ENCODE assay signal across 13 cellular contexts in genomic region chr7:94376281-94376680, GRCh38. TPM values are rescaled to one million over a fixed set of nuclear protein-coding genes. Genes with fewer than 3 reads are reported as not detected.
DNase-seq lines count a peak whose midpoint lies in the region; ATAC-seq and TF ChIP-seq lines count a peak whose summit lies in the region.
"Had no signal": no experiment of that assay in that cellular context is flagged by ENCODE, and none has a peak within 500 bp of the region (broad histone marks: within the 10 kb centered on the region; RNA-seq: fewer than 3 reads in every experiment).

No MANE protein-coding gene starts in this region.

- ATAC-seq in WTC11 (no peak), GM21576 (IDR thresholded peaks at IDR 0.05; ENCODE audit: unreplicated experiment) (no peak)
- no peak for ATAC-seq in CD4-positive, alpha-beta T cell (ENCODE audit: poor library complexity)
- ATAC-seq: activated T-cell treated with anti-CD3 and anti-CD28 coated beads, Interleukin-2, amount 50 U/mL, for 4 hours had no signal

- CTCF ChIA-PET in WTC11 (lab: Charles Lee), result interaction anchor here (1.5 kb wide), 1 partner anchor 12 kb away, joined by 3 read pairs; no protein-coding TSS in a partner anchor
- CTCF ChIA-PET in CD4-positive, alpha-beta T cell (lab: Charles Lee), result no interaction called here

- POLR2A ChIA-PET in WTC11 (lab: Charles Lee), result interaction anchor here (1.9 kb wide), 1 partner anchor 18 kb away, joined by 10 read pairs; the partner anchor contains the start of gene COL1A2
- POLR2A ChIA-PET in CD4-positive, alpha-beta T cell (lab: Charles Lee), result no interaction called here

- H3K27ac Mint-ChIP-seq in WTC11 (no peak overlapping the region), osteocyte (ENCODE audit: unreplicated experiment) (peak overlapping the region; percentile 94)
- H3K27ac Mint-ChIP-seq in CD4-positive, alpha-beta T cell, result no peak overlapping the region
- H3K27ac Mint-ChIP-seq: activated naive CD8-positive, alpha-beta T cell treated with anti-CD3 and anti-CD28 coated beads for 36 hours had no signal

- 57 to 88% methylated on average over 1 of the region's 1 CpG for WGBS in esophagus squamous epithelium, 2 donors
- WGBS in tibial nerve, 2 donors, result 68 to 81% methylated on average over 1 of the region's 1 CpG

- TF ChIP-seq CTCF in WTC11 (IDR thresholded peaks at IDR 0.05) (no peak), esophagus squamous epithelium (IDR thresholded peaks at IDR 0.05) (no peak), osteocyte (IDR thresholded peaks at IDR 0.05) (no peak), tibial nerve (IDR thresholded peaks at IDR 0.05) (no peak), BE2C (IDR thresholded peaks at IDR 0.05; ENCODE audit: low read depth, low read length) (no peak)
- TF ChIP-seq CTCF in CD4-positive, alpha-beta T cell (IDR thresholded peaks at IDR 0.05), result no peak

- peaks cover 12% of the 10 kb centered on the region for H3K9me3 Mint-ChIP-seq in WTC11
- peaks cover 5% of the 10 kb centered on the region for H3K9me3 Mint-ChIP-seq in osteocyte (ENCODE audit: unreplicated experiment)
- no peaks in the 10 kb centered on the region for H3K9me3 Mint-ChIP-seq in CD4-positive, alpha-beta T cell
- H3K9me3 Mint-ChIP-seq: activated naive CD8-positive, alpha-beta T cell treated with anti-CD3 and anti-CD28 coated beads for 36 hours; activated T-cell treated with anti-CD3 and anti-CD28 coated beads, Interleukin-2, amount 50 U/mL, for 4 hours had no signal

- H3K36me3 Mint-ChIP-seq in WTC11 (no peaks in the 10 kb centered on the region), osteocyte (ENCODE audit: unreplicated experiment) (peaks cover 4% of the 10 kb centered on the region)
- H3K36me3 Mint-ChIP-seq in CD4-positive, alpha-beta T cell (ENCODE audit: low read depth), result no peaks in the 10 kb centered on the region
- H3K36me3 Mint-ChIP-seq: activated naive CD8-positive, alpha-beta T cell treated with anti-CD3 and anti-CD28 coated beads for 36 hours had no signal

- H3K4me3 ChIP-seq in esophagus squamous epithelium, result no peak overlapping the region
- no peak overlapping the region for H3K4me3 ChIP-seq in tibial nerve
- no peak overlapping the region for H3K4me3 ChIP-seq in MG63
- no peak overlapping the region for H3K4me3 ChIP-seq in BE2C (ENCODE audit: low read depth, low read length)

- H3K27me3 ChIP-seq in esophagus squamous epithelium (no peaks in the 10 kb centered on the region), tibial nerve (no peaks in the 10 kb centered on the region), MG63 (no peaks in the 10 kb centered on the region), BE2C (peaks cover 15% of the 10 kb centered on the region)
- H3K27me3 ChIP-seq in CD4-positive, alpha-beta T cell (ENCODE audit: control insufficient read depth, insufficient read depth, low read length), result no peaks in the 10 kb centered on the region

- no peaks in the 10 kb centered on the region for H3K9me3 ChIP-seq in esophagus squamous epithelium
- H3K9me3 ChIP-seq in tibial nerve, result no peaks in the 10 kb centered on the region
- H3K9me3 ChIP-seq in MG63, result no peaks in the 10 kb centered on the region
- H3K9me3 ChIP-seq in BE2C, result no peaks in the 10 kb centered on the region
- no peaks in the 10 kb centered on the region for H3K9me3 ChIP-seq in CD4-positive, alpha-beta T cell (ENCODE audit: control insufficient read depth, low read length)

- H3K27ac ChIP-seq in esophagus squamous epithelium (peak overlapping the region; percentile 61 to 89 (median 78)), tibial nerve (peak overlapping the region; percentile 77 to 91 (median 82))
- no peak overlapping the region for H3K27ac ChIP-seq in CD4-positive, alpha-beta T cell (ENCODE audit: low read depth, low read length)

- H3K4me3 Mint-ChIP-seq in WTC11 (no peak overlapping the region), osteocyte (ENCODE audit: unreplicated experiment) (peak overlapping the region; percentile 40)
- H3K4me3 Mint-ChIP-seq in CD4-positive, alpha-beta T cell, result no peak overlapping the region
- H3K4me3 Mint-ChIP-seq: activated naive CD8-positive, alpha-beta T cell treated with anti-CD3 and anti-CD28 coated beads for 36 hours; activated T-cell treated with anti-CD3 and anti-CD28 coated beads, Interleukin-2, amount 50 U/mL, for 4 hours had no signal

- intact Hi-C loops in esophagus squamous epithelium (cut with DNase I), result no loop called here
- intact Hi-C loops in CD4-positive, alpha-beta T cell (cut with DNase I, micrococcal nuclease), result no loop called here

- H3K36me3 ChIP-seq in esophagus squamous epithelium (no peaks in the 10 kb centered on the region), tibial nerve (no peaks in the 10 kb centered on the region), MG63 (no peaks in the 10 kb centered on the region), BE2C (no peaks in the 10 kb centered on the region)

- no peak for TF ChIP-seq POLR2A in esophagus squamous epithelium (IDR thresholded peaks at IDR 0.05)
- no peak for TF ChIP-seq POLR2A in tibial nerve (IDR thresholded peaks at IDR 0.05)

- H3K4me1 Mint-ChIP-seq in WTC11 (peaks cover 24% of the 10 kb centered on the region), osteocyte (ENCODE audit: unreplicated experiment) (peaks cover 57% of the 10 kb centered on the region)
- no peaks in the 10 kb centered on the region for H3K4me1 Mint-ChIP-seq in CD4-positive, alpha-beta T cell (ENCODE audit: low read depth)
- H3K4me1 Mint-ChIP-seq: activated naive CD8-positive, alpha-beta T cell treated with anti-CD3 and anti-CD28 coated beads for 36 hours had no signal

- H3K4me1 ChIP-seq in esophagus squamous epithelium, result peaks cover 0 to 15% (median 10%) of the 10 kb centered on the region in 3 donors
- peaks cover 0 to 51% (median 11%) of the 10 kb centered on the region in 4 donors for H3K4me1 ChIP-seq in tibial nerve
- H3K4me1 ChIP-seq in BE2C, result no peaks in the 10 kb centered on the region

- H3K27me3 Mint-ChIP-seq in WTC11 (ENCODE audit: low read depth) (no peaks in the 10 kb centered on the region), osteocyte (ENCODE audit: unreplicated experiment) (no peaks in the 10 kb centered on the region)
- no peaks in the 10 kb centered on the region for H3K27me3 Mint-ChIP-seq in CD4-positive, alpha-beta T cell

- DNase-seq in WTC11 (ENCODE audit: low spot score) (no peak), esophagus squamous epithelium (lab: John Stamatoyannopoulos, UW) (no peak), osteocyte (ENCODE audit: extremely low spot score, unreplicated experiment) (no peak), tibial nerve (ENCODE audit: low spot score in 2 of 2) (no peak), MG63 (no peak), BE2C (no peak)
- no peak for DNase-seq in CD4-positive, alpha-beta T cell
- DNase-seq: activated CD4-positive, alpha-beta T cell treated with anti-CD3 and anti-CD28 coated beads, Interleukin-2, amount 50 U/mL, for 1 hour; activated naive CD8-positive, alpha-beta T cell treated with anti-CD3 and anti-CD28 coated beads for 36 hours; activated T-cell treated with anti-CD3 and anti-CD28 coated beads, Interleukin-2, amount 50 U/mL, for 4 hours; SHP77 treated with DMSO at 0.1 percent for 48 hours; substantia nigra had no signal

- TF ChIP-seq EP300 in tibial nerve (IDR thresholded peaks at IDR 0.05), result no peak

TF ChIP-seq in WTC11, 78 proteins besides CTCF, POLR2A, EP300 and RAD21:
- TF ChIP-seq ZNF121 (CRISPR knock-in tag; IDR thresholded peaks at IDR 0.05) (peak; percentile 91), FOXJ3 (CRISPR knock-in tag; IDR thresholded peaks at IDR 0.05; ENCODE audit: borderline replicate concordance) (no peak), ZNF281 (CRISPR knock-in tag; IDR thresholded peaks at IDR 0.05) (no peak), ZNF263 (CRISPR knock-in tag; IDR thresholded peaks at IDR 0.05; ENCODE audit: low read depth) (no peak), NFYB (CRISPR knock-in tag; conservative IDR thresholded peaks at IDR 0.05; ENCODE audit: low read depth) (no peak)

RNA-seq across cellular contexts. Expression of gene COL1A2, which starts 18.4 kb away (rescaled TPM):
- total RNA-seq in WTC11 (2021) (81.2 to 96.6 TPM (median 88.1 TPM) in 3 replicates), esophagus squamous epithelium (100 to 1,000 TPM in 1 of 4 donors, 10 to 100 TPM in 3; 18.8 to 129 (median 44.3) TPM), osteocyte (7,492 and 7,869 TPM in 2 replicates), tibial nerve (100 to 1,000 TPM; 235 to 747 (median 399) TPM)
- 218 and 306 TPM in 2 replicates for total RNA-seq in MG63 (2014; rRNA removed; shearing (Covaris generic); ENCODE audit: low replicate concordance)
- polyA plus RNA-seq in BE2C (2012; ENCODE audit: insufficient read depth, insufficient read length, low read depth), result not detected
- under 1 TPM; 0.28 to 0.33 TPM for total RNA-seq in CD4-positive, alpha-beta T cell

Comparison
In these comparisons a context has a peak if more than half of its experiments do, and no peak if none do; other contexts are left out.
1. RNA of gene COL1A2, which starts 18.4 kb away (total RNA-seq): 7,492 to 7,869 TPM in osteocyte, 235 to 747 TPM in tibial nerve, 218 to 306 TPM in MG63, 81.2 to 96.6 TPM in WTC11 and 18.8 to 129 TPM in esophagus squamous epithelium; 0.28 to 0.33 TPM in CD4-positive, alpha-beta T cell; every median in the first group is over 10 times any median in the second.